ENCODE assay signal across 16 cellular contexts in the genomic region with DNA sequence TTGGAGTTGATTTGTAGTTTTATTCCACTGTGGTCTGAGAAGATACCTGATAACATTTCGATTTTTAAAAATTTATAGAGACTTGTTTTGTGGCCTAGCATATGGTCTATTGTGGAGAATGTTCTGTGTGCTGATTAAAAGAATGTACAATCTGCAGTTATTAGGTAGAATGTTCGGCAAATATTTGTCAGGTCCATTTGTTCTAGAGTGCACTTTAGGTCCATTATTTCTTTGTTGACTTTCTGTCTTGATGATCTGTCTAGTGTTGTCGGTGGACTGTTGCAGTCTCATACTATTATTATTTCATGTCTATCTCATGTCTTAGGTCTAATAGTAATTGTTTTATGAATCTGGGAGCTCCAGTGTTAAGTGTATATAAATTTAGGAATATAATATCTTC.
DNase-seq lines count a peak whose midpoint lies in the region; TF ChIP-seq lines count a peak whose summit lies in the region.
"Had no signal": no experiment of that assay in that cellular context is flagged by ENCODE, and none has a peak within 500 bp of the region (broad histone marks: within the 10 kb centered on the region; RNA-seq: fewer than 3 reads in every experiment).

No MANE protein-coding gene starts in this region.

- H3K27ac Mint-ChIP-seq in T-helper 2 cell treated with Interferon-gamma antibody and Interleukin-4, amounts not matched to agents 5 μg/mL and 100 μg/mL, for 36 hours, result no peak overlapping the region
- no peak overlapping the region for H3K27ac Mint-ChIP-seq in mesothelial cell of epicardium

- no peak overlapping the region for H3K27ac ChIP-seq in liver (ENCODE audit: low read depth in 1 of 2, low read length in 2 of 2)
- H3K27ac ChIP-seq: 22Rv1, BLaER1, PC-9 had no signal

- H3K36me3 Mint-ChIP-seq in T-helper 2 cell treated with Interferon-gamma antibody and Interleukin-4, amounts not matched to agents 5 μg/mL and 100 μg/mL, for 36 hours (ENCODE audit: low read depth), result no peaks in the 10 kb centered on the region
- no peaks in the 10 kb centered on the region for H3K36me3 Mint-ChIP-seq in mesothelial cell of epicardium

- H3K4me1 Mint-ChIP-seq in T-helper 2 cell treated with Interferon-gamma antibody and Interleukin-4, amounts not matched to agents 5 μg/mL and 100 μg/mL, for 36 hours (ENCODE audit: low read depth), result no peaks in the 10 kb centered on the region
- peaks cover 2% of the 10 kb centered on the region for H3K4me1 Mint-ChIP-seq in mesothelial cell of epicardium
- H3K4me1 Mint-ChIP-seq: H9 had no signal

- H3K9ac ChIP-seq in liver (ENCODE audit: low read depth in 1 of 2, low read length in 2 of 2), result no peak overlapping the region
- H3K9ac ChIP-seq: BLaER1 had no signal

- TF ChIP-seq CTCF in LNCaP clone FGC (IDR thresholded peaks at IDR 0.05; ENCODE audit: control insufficient read depth, extremely low read depth, insufficient read depth), result no peak
- no peak for TF ChIP-seq CTCF in liver (IDR thresholded peaks at IDR 0.05; ENCODE audit: low read depth, low read length, missing input control)
- TF ChIP-seq CTCF in mesothelial cell of epicardium (IDR thresholded peaks at IDR 0.05; ENCODE audit: unreplicated experiment), result no peak

- no peaks in the 10 kb centered on the region for H3K27me3 Mint-ChIP-seq in T-helper 2 cell treated with Interferon-gamma antibody and Interleukin-4, amounts not matched to agents 5 μg/mL and 100 μg/mL, for 36 hours (ENCODE audit: low read depth)
- H3K27me3 Mint-ChIP-seq in mesothelial cell of epicardium (ENCODE audit: low read depth), result no peaks in the 10 kb centered on the region

- no peak overlapping the region for H3K4me3 Mint-ChIP-seq in T-helper 2 cell treated with Interferon-gamma antibody and Interleukin-4, amounts not matched to agents 5 μg/mL and 100 μg/mL, for 36 hours
- no peak overlapping the region for H3K4me3 Mint-ChIP-seq in mesothelial cell of epicardium
- H3K4me3 Mint-ChIP-seq: H9 had no signal

- H3K9me3 ChIP-seq in liver (ENCODE audit: control insufficient read depth in 4 of 4, low read length in 3 of 4), result no peaks in the 10 kb centered on the region
- H3K9me3 ChIP-seq: BLaER1 had no signal

- H3K27me3 ChIP-seq in liver (ENCODE audit: control insufficient read depth in 4 of 4, insufficient read depth in 4 of 4, low read length in 3 of 4), result no peaks in the 10 kb centered on the region
- H3K27me3 ChIP-seq: BLaER1 had no signal

- no peak for TF ChIP-seq RAD21 in liver (IDR thresholded peaks at IDR 0.05)

- 50% methylated on average over 3 of the region's 3 CpGs for WGBS in liver

- peaks cover 0 to 6% (median 5%) of the 10 kb centered on the region in 4 donors for H3K4me1 ChIP-seq in liver (ENCODE audit: control insufficient read depth in 4 of 4, insufficient read depth in 4 of 4, low read length in 3 of 4)
- H3K4me1 ChIP-seq: BLaER1 had no signal

- no peaks in the 10 kb centered on the region for H3K9me3 Mint-ChIP-seq in T-helper 2 cell treated with Interferon-gamma antibody and Interleukin-4, amounts not matched to agents 5 μg/mL and 100 μg/mL, for 36 hours
- peaks cover 23% of the 10 kb centered on the region for H3K9me3 Mint-ChIP-seq in mesothelial cell of epicardium

- H3K4me3 ChIP-seq in LNCaP clone FGC (ENCODE audit: low read depth, low read length), result no peak overlapping the region
- H3K4me3 ChIP-seq in liver (ENCODE audit: low read depth in 1 of 3, low read length in 3 of 3), result no peak overlapping the region
- H3K4me3 ChIP-seq: BLaER1, PC-9 had no signal

- peak; percentile 30 for DNase-seq in DMS153 (lab: John Stamatoyannopoulos, UW)
- no peak for DNase-seq in DMS153 treated with DMSO at 0.1 percent for 48 hours (lab: John Stamatoyannopoulos, UW; ENCODE audit: unreplicated experiment)
- peak; percentile 21 for DNase-seq in LNCaP clone FGC (ENCODE audit: low read depth)
- DNase-seq in NCI-H748 (lab: John Stamatoyannopoulos, UW; ENCODE audit: unreplicated experiment), result peak; percentile 61
- DNase-seq in midbrain (lab: John Stamatoyannopoulos, UW), result no peak
- no peak for DNase-seq in T-helper 2 cell treated with Interferon-gamma antibody and Interleukin-4, amounts not matched to agents 5 μg/mL and 100 μg/mL, for 36 hours (ENCODE audit: low spot score)
- DNase-seq in mesothelial cell of epicardium (ENCODE audit: low spot score in 2 of 2, unreplicated experiment in 2 of 2), result no peak
- DNase-seq: H9, IMR-90, Karpas-422, NCI-H1436 treated with DMSO at 0.1 percent for 48 hours, NCI-H526 treated with DMSO at 0.1 percent for 48 hours, PC-9 had no signal

- no peaks in the 10 kb centered on the region for H3K36me3 ChIP-seq in liver (ENCODE audit: control insufficient read depth in 4 of 4, insufficient read depth in 3 of 4, low read depth in 1 of 4, low read length in 3 of 4)
- H3K36me3 ChIP-seq: BLaER1 had no signal

TF ChIP-seq in liver, 16 proteins besides CTCF, POLR2A, EP300 and RAD21:
- TF ChIP-seq SP1 (IDR thresholded peaks at IDR 0.05), result peak; percentile 16
- peak in 1 of 2 donors; percentile 54 for TF ChIP-seq HNF4A (conservative IDR thresholded peaks at IDR 0.05)
- peak; percentile 57 for TF ChIP-seq FOXA2 (IDR thresholded peaks at IDR 0.05)
- no peak for TF ChIP-seq TAF1 (conservative IDR thresholded peaks at IDR 0.05)

Comparison
In these comparisons a context has a peak if more than half of its experiments do, and no peak if none do; other contexts are left out.
1. DNase-seq: peak in DMS153 (single experiment), LNCaP clone FGC (single experiment) and NCI-H748 (single experiment); none in DMS153 treated with DMSO at 0.1 percent for 48 hours (single experiment), midbrain (single experiment), T-helper 2 cell treated with Interferon-gamma antibody and Interleukin-4, amounts not matched to agents 5 μg/mL and 100 μg/mL, for 36 hours (single experiment) and mesothelial cell of epicardium (0 of 2).